In genomic region chr2:9765611-9766531, GRCh38 we compare ENCODE assay signal across 18 cellular contexts.
DNase-seq lines count a peak whose midpoint lies in the region; FAIRE-seq and TF ChIP-seq lines count a peak whose summit lies in the region.
"Had no signal": no experiment of that assay in that cellular context is flagged by ENCODE, and none has a peak within 500 bp of the region (broad histone marks: within the 10 kb centered on the region; RNA-seq: fewer than 3 reads in every experiment).

No MANE protein-coding gene starts in this region.

- H3K4me3 ChIP-seq in OCI-LY3 (ENCODE audit: low read length) (no peak overlapping the region), H1 (ENCODE audit: extremely low read depth in 1 of 4, insufficient read depth in 2 of 4, low read depth in 3 of 4, low read length in 4 of 4) (no peak overlapping the region)
- H3K4me3 ChIP-seq: psoas muscle, thyroid gland had no signal

- H3K36me3 Mint-ChIP-seq in nephron (ENCODE audit: low read depth) (no peaks in the 10 kb centered on the region), osteocyte (ENCODE audit: unreplicated experiment) (no peaks in the 10 kb centered on the region)
- H3K36me3 Mint-ChIP-seq: mesothelial cell of epicardium had no signal

- H4K20me1 ChIP-seq in OCI-LY3 (ENCODE audit: insufficient read depth, low read length) = no peaks in the 10 kb centered on the region
- peaks cover 0 to 1% of the 10 kb centered on the region in 2 experiments for H4K20me1 ChIP-seq in H1 (replicated peaks in 1 of 2; ENCODE audit: control insufficient read depth in 1 of 2, insufficient read depth in 2 of 2, low read length in 2 of 2)

- H2BK5ac ChIP-seq in H1 (ENCODE audit: low read depth, low read length) = no peak overlapping the region

- POLR2A ChIA-PET in H1 (lab: Charles Lee; ENCODE audit: partially characterized antibody) = no interaction called here

- H3K9ac ChIP-seq in OCI-LY3 (ENCODE audit: low read length) = no peak overlapping the region
- no peak overlapping the region for H3K9ac ChIP-seq in H1 (replicated peaks in 1 of 4; ENCODE audit: extremely low read depth in 1 of 4, low read depth in 3 of 4, low read length in 3 of 4)

- H3K14ac ChIP-seq in H1 (ENCODE audit: insufficient read length) = no peak overlapping the region

- peak in 1 of 2 experiments; percentile 35; a peak in 3 of 4 replicates for TF ChIP-seq RAD21 in H1 (IDR thresholded peaks at IDR 0.05 in 1 of 2, conservative IDR thresholded peaks at IDR 0.05 in 1 of 2; ENCODE audit: low read depth in 2 of 2, low read length in 2 of 2)

- no peak overlapping the region for H3K56ac ChIP-seq in H1 (replicated peaks; ENCODE audit: insufficient read length, low read depth, low read length)

- H3K4me1 Mint-ChIP-seq in nephron = peaks cover 78% of the 10 kb centered on the region
- H3K4me1 Mint-ChIP-seq in osteocyte (ENCODE audit: unreplicated experiment) = peaks cover 14% of the 10 kb centered on the region

- DNase-seq in G401 (ENCODE audit: low spot score) (peak; percentile 85), H1 (ENCODE audit: low read depth in 1 of 2, low spot score in 2 of 2) (no peak), GOT3 (lab: John Stamatoyannopoulos, UW) (no peak), HUDEP-2 (lab: John Stamatoyannopoulos, UW; ENCODE audit: unreplicated experiment in 76 of 76) (no peak), DMS114 treated with DMSO at 0.1 percent for 48 hours (lab: John Stamatoyannopoulos, UW; ENCODE audit: unreplicated experiment) (no peak), osteocyte (ENCODE audit: extremely low spot score, unreplicated experiment) (no peak)
- DNase-seq: AML-193; cortex of kidney; DMS 273 treated with DMSO at 0.1 percent for 48 hours; NCI-H1048; psoas muscle; stimulated activated CD4-positive, alpha-beta T cell treated with anti-CD3 and anti-CD28 coated beads, Interleukin-1b, Interleukin-23, amount 100 ng/mL, for 48 hours; T-helper 1 cell; thyroid gland had no signal

- 0 out of 2 replicates have a peak overlapping the region, but pooled peaks have one; percentile 37 for H4K8ac ChIP-seq in H1 (ENCODE audit: extremely low read depth, insufficient read depth, low read length)

- H3K4me1 ChIP-seq in OCI-LY3 (ENCODE audit: low read length) (peaks cover 39% of the 10 kb centered on the region), H1 (replicated peaks in 1 of 4; ENCODE audit: control insufficient read depth in 3 of 4, insufficient read depth in 4 of 4, low read length in 3 of 4) (peaks cover 0 to 29% (median 21%) of the 10 kb centered on the region in 4 experiments; a peak in 6 of 7 replicates)

- H2BK15ac ChIP-seq in H1 (ENCODE audit: low read length) = peak overlapping the region; percentile 94; the same call in 1 of the 2 replicates

- H3K27ac ChIP-seq in OCI-LY3 (ENCODE audit: low read length) (no peak overlapping the region), H1 (ENCODE audit: low read depth, low read length) (no peak overlapping the region)
- H3K27ac ChIP-seq: psoas muscle, thyroid gland had no signal

- no peaks in the 10 kb centered on the region for H3K36me3 ChIP-seq in OCI-LY3 (replicated peaks; ENCODE audit: low read depth, low read length)
- H3K36me3 ChIP-seq in H1 (ENCODE audit: control insufficient read depth in 2 of 4, insufficient read depth in 4 of 4, low read length in 3 of 4) = no peaks in the 10 kb centered on the region
- H3K36me3 ChIP-seq: thyroid gland had no signal

- H3K27ac Mint-ChIP-seq in nephron (peak overlapping the region; percentile 73 to 85 (median 82)), osteocyte (ENCODE audit: unreplicated experiment) (no peak overlapping the region)
- H3K27ac Mint-ChIP-seq: mesothelial cell of epicardium had no signal

- H3K9me3 Mint-ChIP-seq in nephron (no peaks in the 10 kb centered on the region), osteocyte (ENCODE audit: unreplicated experiment) (no peaks in the 10 kb centered on the region)
- H3K9me3 Mint-ChIP-seq: mesothelial cell of epicardium had no signal

- H3K4me2 ChIP-seq in OCI-LY3 (ENCODE audit: low read length) (no peak overlapping the region), H1 (ENCODE audit: insufficient read depth in 1 of 2, low read depth in 2 of 2, low read length in 2 of 2) (no peak overlapping the region)

- H3K4me3 Mint-ChIP-seq in nephron (no peak overlapping the region), osteocyte (ENCODE audit: unreplicated experiment) (no peak overlapping the region)
- H3K4me3 Mint-ChIP-seq: mesothelial cell of epicardium had no signal

- H2BK12ac ChIP-seq in H1 (ENCODE audit: low read depth, low read length) = no peak overlapping the region

- H3K23me2 ChIP-seq in H1 (ENCODE audit: low read depth, low read length) = no peaks in the 10 kb centered on the region

- H3K9me3 ChIP-seq in OCI-LY3 (ENCODE audit: insufficient read depth, low read length) (no peaks in the 10 kb centered on the region), H1 (ENCODE audit: insufficient read depth in 2 of 2, low read depth in 1 of 2, low read length in 1 of 2) (no peaks in the 10 kb centered on the region)
- H3K9me3 ChIP-seq: psoas muscle, thyroid gland had no signal

- H4K5ac ChIP-seq in H1 (ENCODE audit: insufficient read length, low read depth, low read length) = no peak overlapping the region

- H4K91ac ChIP-seq in H1 (replicated peaks; ENCODE audit: insufficient read length, low read length) = peak overlapping the region; percentile 47

- TF ChIP-seq CTCF in OCI-LY3 (IDR thresholded peaks at IDR 0.05; ENCODE audit: low read depth, low read length) = peak; percentile 16; the same call in 1 of the 2 replicates
- peak in 2 of 3 experiments; percentile 45 to 46; a peak in 3 of 4 replicates for TF ChIP-seq CTCF in H1 (IDR thresholded peaks at IDR 0.05; ENCODE audit: control extremely low read depth in 1 of 3, insufficient read depth in 1 of 3, low read depth in 1 of 3, low read length in 3 of 3)
- TF ChIP-seq CTCF in nephron (IDR thresholded peaks at IDR 0.05; ENCODE audit: unreplicated experiment in 3 of 3) = no peak
- no peak for TF ChIP-seq CTCF in osteocyte (IDR thresholded peaks at IDR 0.05)

- no peak overlapping the region for H2AFZ ChIP-seq in OCI-LY3 (ENCODE audit: low read depth, low read length)
- H2AFZ ChIP-seq in H1 (ENCODE audit: low read length) = peak overlapping the region; percentile 36; the same call in 1 of the 2 replicates

- no peak for FAIRE-seq in H1 (lab: Jason Lieb, UNC)
- FAIRE-seq: RCC 7860 had no signal

- H3K27me3 ChIP-seq in OCI-LY3 (ENCODE audit: low read depth, low read length) = peaks cover 20% of the 10 kb centered on the region
- peaks cover 0 to 2% (median under 1%) of the 10 kb centered on the region in 4 experiments; a peak in 2 of 7 replicates for H3K27me3 ChIP-seq in H1 (replicated peaks in 1 of 4; ENCODE audit: control insufficient read depth in 3 of 4, extremely low read depth in 1 of 4, insufficient read depth in 3 of 4, low read length in 3 of 4)
- H3K27me3 ChIP-seq: thyroid gland had no signal

- CTCF ChIA-PET in H1 (lab: Charles Lee; ENCODE audit: partially characterized antibody) = interaction anchor here (0.8 to 1.5 kb wide), 6 partner anchors 11 to 109 kb away, joined by 3 to 5 read pairs (median 4); no protein-coding TSS in a partner anchor

- in situ Hi-C loops in G401 (cut with HindIII; ENCODE audit: low sequenced_read_pairs) = no loop called here

- 72% methylated on average over 18 of the region's 18 CpGs; no CpG with 5 or more reads in 1 of the 2 experiments for WGBS in H1 (ENCODE audit: extremely low coverage in 1 of 2, insufficient coverage in 1 of 2, insufficient read length in 1 of 2, insufficient replicate concordance in 2 of 2, low coverage in 1 of 2, low lambda C conversion rate in 2 of 2, missing lambda C conversion rate in 1 of 2), 2 experiments

- H2AK5ac ChIP-seq in H1 (ENCODE audit: low read depth, low read length) = no peak overlapping the region

- H3K27me3 Mint-ChIP-seq in nephron (ENCODE audit: low read depth) (peaks cover 23% of the 10 kb centered on the region), osteocyte (ENCODE audit: unreplicated experiment) (peaks cover 11% of the 10 kb centered on the region)

- TF ChIP-seq EP300 in H1 (IDR thresholded peaks at IDR 0.05; ENCODE audit: borderline replicate concordance in 1 of 2, low read depth in 2 of 2, low read length in 2 of 2) = no peak

- H3K4ac ChIP-seq in H1 (replicated peaks; ENCODE audit: insufficient read length, low read depth, low read length) = peak overlapping the region; percentile 73

- no peaks in the 10 kb centered on the region for H3K79me1 ChIP-seq in H1 (ENCODE audit: low read depth, low read length)

- no peak overlapping the region for H3K18ac ChIP-seq in H1 (ENCODE audit: extremely low read depth, low read length)

- H3K79me2 ChIP-seq in OCI-LY3 (ENCODE audit: low read length) (no peaks in the 10 kb centered on the region), H1 (ENCODE audit: control insufficient read depth in 1 of 2, insufficient read depth in 2 of 2, low read length in 2 of 2) (no peaks in the 10 kb centered on the region)

- H2BK20ac ChIP-seq in H1 (ENCODE audit: low read length) = no peak overlapping the region

- TF ChIP-seq POLR2A in H1 (IDR thresholded peaks at IDR 0.05; ENCODE audit: control extremely low read depth in 1 of 2, low read depth in 2 of 2, low read length in 2 of 2) = no peak

- H3K23ac ChIP-seq in H1 (ENCODE audit: insufficient read length) = no peak overlapping the region

- no peak overlapping the region for H2BK120ac ChIP-seq in H1 (replicated peaks; ENCODE audit: low read depth, low read length)

TF ChIP-seq in H1, 55 proteins besides CTCF, POLR2A, EP300 and RAD21:
- TF ChIP-seq SIN3A (conservative IDR thresholded peaks at IDR 0.05 in 1 of 2, IDR thresholded peaks at IDR 0.05 in 1 of 2; ENCODE audit: low read depth in 1 of 2, low read length in 2 of 2) = no peak
- no peak for TF ChIP-seq SIX5 (IDR thresholded peaks at IDR 0.05; ENCODE audit: low read depth, low read length)
- TF ChIP-seq TBP (IDR thresholded peaks at IDR 0.05; ENCODE audit: low read depth, low read length) = no peak
- no peak for TF ChIP-seq GABPA (IDR thresholded peaks at IDR 0.05; ENCODE audit: borderline replicate concordance, insufficient read depth, low read length)
- no peak for TF ChIP-seq CHD1 (IDR thresholded peaks at IDR 0.05; ENCODE audit: low read depth, low read length)
- TF ChIP-seq SIRT6 (IDR thresholded peaks at IDR 0.05; ENCODE audit: low read length) = no peak
- no peak for TF ChIP-seq CEBPB (IDR thresholded peaks at IDR 0.05; ENCODE audit: low read depth, low read length)
- no peak for TF ChIP-seq TEAD4 (IDR thresholded peaks at IDR 0.05; ENCODE audit: low read depth, low read length)
- TF ChIP-seq TCF12 (IDR thresholded peaks at IDR 0.05; ENCODE audit: low read depth, low read length) = no peak
- no peak for TF ChIP-seq YY1 (IDR thresholded peaks at IDR 0.05; ENCODE audit: low read depth, low read length)
- no peak for TF ChIP-seq MAFK (IDR thresholded peaks at IDR 0.05; ENCODE audit: low read depth, low read length)

Comparison
In these comparisons a context has a peak if more than half of its experiments do, and no peak if none do; other contexts are left out.
1. CTCF ChIP-seq: peak in OCI-LY3 (single experiment) and H1 (2 of 3); none in nephron (0 of 3) and osteocyte (single experiment).